Comparison of ENCODE assay signal across 13 cellular contexts in the genomic region with DNA sequence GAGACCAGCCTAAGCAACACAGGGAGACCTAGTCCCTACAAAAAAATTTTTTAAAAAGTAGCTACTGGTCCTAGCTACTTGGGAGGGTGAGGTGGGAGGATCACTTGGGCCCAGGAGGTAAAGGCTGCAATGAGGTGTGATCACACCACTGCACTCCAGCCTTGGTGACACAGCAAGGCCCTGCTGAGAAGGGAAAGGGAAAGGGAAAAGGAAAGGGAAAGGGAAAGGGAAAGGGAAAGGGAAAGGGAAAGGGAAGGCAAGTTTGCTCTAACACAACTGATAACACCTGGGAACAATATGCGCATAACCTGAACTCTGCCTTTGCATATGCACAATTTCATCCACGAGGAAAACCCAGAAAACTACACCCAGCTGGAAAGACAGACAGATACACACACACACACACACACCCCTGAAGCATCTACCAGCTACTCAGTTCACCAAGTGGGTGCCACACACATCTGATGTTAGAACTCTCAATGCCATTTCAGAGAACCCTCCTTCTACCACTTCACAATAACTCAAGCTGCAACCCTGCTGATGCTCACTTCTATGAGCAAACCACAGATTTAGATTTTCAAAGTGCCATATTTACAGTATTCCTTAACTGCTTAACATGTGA. TPM values are rescaled to one million over a fixed set of nuclear protein-coding genes. Genes with fewer than 3 reads are reported as not detected.
DNase-seq lines count a peak whose midpoint lies in the region; ATAC-seq and TF ChIP-seq lines count a peak whose summit lies in the region.
"Had no signal": no experiment of that assay in that cellular context is flagged by ENCODE, and none has a peak within 500 bp of the region (broad histone marks: within the 10 kb centered on the region; RNA-seq: fewer than 3 reads in every experiment).

No MANE protein-coding gene starts in this region.

- no peak overlapping the region for H2AFZ ChIP-seq in IMR-90 (replicated peaks; ENCODE audit: low read length, poor library complexity)

- no peak overlapping the region for H2BK15ac ChIP-seq in IMR-90 (ENCODE audit: low read depth, low read length)

- DNase-seq in Calu3 (no peak), IMR-90 (no peak), body of pancreas (no peak), natural killer cell (no peak), SIG-M5 treated with dmso at 0.1 percent for 504 hours (lab: John Stamatoyannopoulos, UW; ENCODE audit: unreplicated experiment) (no peak), left cardiac atrium (no peak)
- DNase-seq: activated CD8-positive, alpha-beta memory T cell treated with anti-CD3 and anti-CD28 coated beads, Interleukin-2, amount 50 U/mL, for 48 hours; CD4-positive, alpha-beta T cell; GOT3; NCI-H146; stimulated activated naive CD4-positive, alpha-beta T cell treated with Interleukin-2 at 50 U/mL for 16 hours; T1000 had no signal

- intact Hi-C loops in Calu3 (cut with micrococcal nuclease; ENCODE audit: unreplicated experiment) (loop anchor here (5.0 to 10.0 kb wide), 4 partner anchors 32 to 98 kb away; no protein-coding TSS in a partner anchor), IMR-90 (cut with micrococcal nuclease) (no loop called here), body of pancreas (cut with DNase I) (no loop called here), natural killer cell (cut with micrococcal nuclease) (no loop called here), left cardiac atrium (cut with DNase I) (no loop called here)

- H3K4me3 Mint-ChIP-seq in Calu3 (ENCODE audit: low read depth, unreplicated experiment) (peak overlapping the region; percentile 1), natural killer cell (no peak overlapping the region)
- H3K4me3 Mint-ChIP-seq: CD4-positive, alpha-beta T cell had no signal

- H3K27ac Mint-ChIP-seq in Calu3 (ENCODE audit: unreplicated experiment), result no peak overlapping the region
- H3K27ac Mint-ChIP-seq in natural killer cell, result peak overlapping the region; percentile 39 to 45
- H3K27ac Mint-ChIP-seq: CD4-positive, alpha-beta T cell had no signal

- H3K56ac ChIP-seq in IMR-90 (ENCODE audit: extremely low read depth, insufficient read depth, low read length), result no peak overlapping the region

- H2BK5ac ChIP-seq in IMR-90 (ENCODE audit: low read depth, low read length, poor library complexity, severe bottlenecking), result no peak overlapping the region

- peaks cover 9% of the 10 kb centered on the region for H3K9me1 ChIP-seq in IMR-90 (ENCODE audit: insufficient read depth, low read length)

- H4K91ac ChIP-seq in IMR-90 (ENCODE audit: insufficient read depth, low read depth, low read length), result no peak overlapping the region

- no peak overlapping the region for H3K4me3 ChIP-seq in IMR-90 (ENCODE audit: insufficient read depth, low read depth, low read length)
- H3K4me3 ChIP-seq in body of pancreas, result no peak overlapping the region

- H4K5ac ChIP-seq in IMR-90 (ENCODE audit: low read depth, low read length), result no peak overlapping the region

- H2BK120ac ChIP-seq in IMR-90 (ENCODE audit: low read depth, low read length), result no peak overlapping the region

- H3K27me3 ChIP-seq in IMR-90 (ENCODE audit: control insufficient read depth, insufficient read depth, low read length), result no peaks in the 10 kb centered on the region
- no peaks in the 10 kb centered on the region for H3K27me3 ChIP-seq in body of pancreas

- in situ Hi-C loops in IMR-90 (cut with MboI; ENCODE audit: low sequenced_read_pairs), result no loop called here

- peaks cover 83% of the 10 kb centered on the region for H4K20me1 ChIP-seq in IMR-90 (ENCODE audit: insufficient read depth, low read length)

- peaks cover 33 to 77% of the 10 kb centered on the region in 2 experiments for H3K79me1 ChIP-seq in IMR-90 (ENCODE audit: low read depth in 1 of 2, low read length in 2 of 2)

- no peak overlapping the region for H3K14ac ChIP-seq in IMR-90 (replicated peaks; ENCODE audit: low read depth, low read length)

- H3K18ac ChIP-seq in IMR-90 (ENCODE audit: low read depth, low read length), result no peak overlapping the region

- no peak overlapping the region for H3K4me2 ChIP-seq in IMR-90 (ENCODE audit: low read depth, low read length)

- H2BK20ac ChIP-seq in IMR-90 (ENCODE audit: low read depth, low read length), result no peak overlapping the region

- H3K4me1 Mint-ChIP-seq in Calu3 (ENCODE audit: low read depth, unreplicated experiment), result peaks cover 84% of the 10 kb centered on the region
- H3K4me1 Mint-ChIP-seq in natural killer cell, result peaks cover 65 to 68% of the 10 kb centered on the region in 2 donors

- dilution Hi-C loops in IMR-90 (cut with HindIII; ENCODE audit: low sequenced_read_pairs, unreplicated experiment), result no loop called here

- CTCF ChIA-PET in Calu3 (lab: Charles Lee), result interaction anchor here (0.6 to 1.4 kb wide), 9 partner anchors 9 to 235 kb away, joined by 3 to 10 read pairs (median 3); no protein-coding TSS in a partner anchor
- CTCF ChIA-PET in IMR-90 (lab: Yijun Ruan, JAX), result interaction anchor here (0.6 kb wide), 1 partner anchor 138 kb away, joined by 10 read pairs; no protein-coding TSS in a partner anchor

- no peak for TF ChIP-seq RAD21 in IMR-90 (IDR thresholded peaks at IDR 0.05; ENCODE audit: low read length)

- no CpG with 5 or more reads among the region's 2 CpGs for WGBS in IMR-90 (ENCODE audit: extremely low coverage in 2 of 2, insufficient read length in 1 of 2), 2 experiments
- 44 to 77% methylated on average over 2 of the region's 2 CpGs for WGBS in body of pancreas, 2 donors

- no peak overlapping the region for H2AK9ac ChIP-seq in IMR-90 (replicated peaks; ENCODE audit: low read depth, low read length, poor library complexity)

- H3K4ac ChIP-seq in IMR-90 (ENCODE audit: low read depth, low read length), result no peak overlapping the region

- H3K27me3 Mint-ChIP-seq in Calu3 (ENCODE audit: unreplicated experiment), result no peaks in the 10 kb centered on the region
- H3K27me3 Mint-ChIP-seq in natural killer cell (ENCODE audit: low read depth in 2 of 2), result no peaks in the 10 kb centered on the region
- H3K27me3 Mint-ChIP-seq: CD4-positive, alpha-beta T cell had no signal

- H3K4me1 ChIP-seq in IMR-90 (ENCODE audit: control insufficient read depth, insufficient read depth, low read length) (peaks cover 11% of the 10 kb centered on the region), body of pancreas (peaks cover 85% of the 10 kb centered on the region)

- H3K9me3 Mint-ChIP-seq in Calu3 (ENCODE audit: low read depth, unreplicated experiment) (no peaks in the 10 kb centered on the region), natural killer cell (no peaks in the 10 kb centered on the region)
- H3K9me3 Mint-ChIP-seq: CD4-positive, alpha-beta T cell had no signal

- POLR2A ChIA-PET in IMR-90 (lab: Charles Lee; ENCODE audit: unreplicated experiment), result no interaction called here

- H3K23ac ChIP-seq in IMR-90 (ENCODE audit: low read depth, low read length), result peak overlapping the region; percentile 38; the same call in 1 of the 2 replicates

- H2AK5ac ChIP-seq in IMR-90 (ENCODE audit: low read depth, low read length), result peak overlapping the region; percentile 60; the same call in 1 of the 2 replicates

- no peaks in the 10 kb centered on the region for H3K36me3 ChIP-seq in IMR-90 (ENCODE audit: control insufficient read depth, insufficient read depth, low read length)
- no peaks in the 10 kb centered on the region for H3K36me3 ChIP-seq in body of pancreas (replicated peaks in 1 of 2; ENCODE audit: insufficient read depth in 1 of 2, low read depth in 2 of 2)

- H3K9me3 ChIP-seq in IMR-90 (ENCODE audit: control insufficient read depth, insufficient read depth, low read length) (no peaks in the 10 kb centered on the region), body of pancreas (no peaks in the 10 kb centered on the region)

- TF ChIP-seq POLR2A in IMR-90 (IDR thresholded peaks at IDR 0.05; ENCODE audit: low read depth, low read length) (no peak), body of pancreas (IDR thresholded peaks at IDR 0.05) (no peak)

- H4K8ac ChIP-seq in IMR-90 (ENCODE audit: low read depth in 2 of 2, low read length in 2 of 2), result no peak overlapping the region

- BruUV-seq in Calu3 (replicated peaks; lab: Mats Ljungman, UMichigan), result no TSS peak
- no TSS peak for BruUV-seq in IMR-90 (replicated peaks; lab: Mats Ljungman, UMichigan)

- ATAC-seq in IMR-90 (ENCODE audit: low read depth), result no peak
- no peak for ATAC-seq in body of pancreas
- ATAC-seq in natural killer cell, result peak; percentile 20 to 53 (median 50)
- no peak for ATAC-seq in left cardiac atrium
- ATAC-seq in GM21786 (IDR thresholded peaks at IDR 0.05; ENCODE audit: unreplicated experiment), result no peak

- no peak overlapping the region for H3K9ac ChIP-seq in IMR-90 (ENCODE audit: low read depth, low read length)

- H3K27ac ChIP-seq in IMR-90 (ENCODE audit: insufficient read depth, low read length) (no peak overlapping the region), body of pancreas (peak overlapping the region; percentile 46 to 95 (median 49))

- H3K36me3 Mint-ChIP-seq in Calu3 (ENCODE audit: insufficient read depth, unreplicated experiment), result peaks cover 19% of the 10 kb centered on the region
- H3K36me3 Mint-ChIP-seq in natural killer cell, result no peaks in the 10 kb centered on the region

- TF ChIP-seq CTCF in Calu3 (IDR thresholded peaks at IDR 0.05; ENCODE audit: unreplicated experiment), result no peak
- TF ChIP-seq CTCF in IMR-90 (conservative IDR thresholded peaks at IDR 0.05; ENCODE audit: low read depth, low read length), result no peak
- no peak for TF ChIP-seq CTCF in body of pancreas (IDR thresholded peaks at IDR 0.05)
- no peak for TF ChIP-seq CTCF in natural killer cell (IDR thresholded peaks at IDR 0.05)

TF ChIP-seq in IMR-90, 13 proteins besides CTCF, POLR2A, EP300 and RAD21 (continues in another document):
- TF ChIP-seq CEBPB (IDR thresholded peaks at IDR 0.05; ENCODE audit: low read depth, low read length) (no peak), CHD1 (IDR thresholded peaks at IDR 0.05; ENCODE audit: low read depth, low read length) (no peak), NFE2L2 (IDR thresholded peaks at IDR 0.05; ENCODE audit: low read depth, low read length) (no peak), MXI1 (IDR thresholded peaks at IDR 0.05; ENCODE audit: borderline replicate concordance, low read depth, low read length) (no peak), BHLHE40 (IDR thresholded peaks at IDR 0.05; ENCODE audit: low read depth, low read length) (no peak)
- TF ChIP-seq, protein P1, sequence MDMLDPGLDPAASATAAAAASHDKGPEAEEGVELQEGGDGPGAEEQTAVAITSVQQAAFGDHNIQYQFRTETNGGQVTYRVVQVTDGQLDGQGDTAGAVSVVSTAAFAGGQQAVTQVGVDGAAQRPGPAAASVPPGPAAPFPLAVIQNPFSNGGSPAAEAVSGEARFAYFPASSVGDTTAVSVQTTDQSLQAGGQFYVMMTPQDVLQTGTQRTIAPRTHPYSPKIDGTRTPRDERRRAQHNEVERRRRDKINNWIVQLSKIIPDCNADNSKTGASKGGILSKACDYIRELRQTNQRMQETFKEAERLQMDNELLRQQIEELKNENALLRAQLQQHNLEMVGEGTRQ (IDR thresholded peaks at IDR 0.05; ENCODE audit: low read depth, low read length), result no peak

RNA-seq across cellular contexts. Expression of a gene that starts 19.1 kb away (rescaled TPM):
- total RNA-seq in Calu3 (2022) (117 and 131 TPM in 2 replicates), IMR-90 (2012; rRNA removed) (11.3 and 13.9 TPM in 2 replicates), body of pancreas (10 to 100 TPM in 1 of 2 donors, 1 to 10 TPM in 1; 9.3 to 12.2 TPM), natural killer cell (10 to 100 TPM; 15.5 to 29.1 (median 28.6) TPM), left cardiac atrium (10 to 100 TPM; 24.1 to 32.6 TPM)
- polyA plus RNA-seq in IMR-90 (2012; rRNA removed), result 18.4 and 20.4 TPM in 2 replicates
- polyA plus RNA-seq in IMR-90 (2012; cell fraction: cytosol; rRNA removed), result 9.7 and 11.1 TPM in 2 replicates
- polyA plus RNA-seq in IMR-90 (2012; cell fraction: nucleus; rRNA removed; ENCODE audit: low replicate concordance), result 6.4 and 14.9 TPM in 2 replicates

Comparison
In these comparisons a context has a peak if more than half of its experiments do, and no peak if none do; other contexts are left out.
1. ATAC-seq: peak in natural killer cell (3 of 3); none in IMR-90 (single experiment), body of pancreas (single experiment), left cardiac atrium (0 of 2) and GM21786 (single experiment).